8 cellular contexts compared by ENCODE assay signal in the genomic region with DNA sequence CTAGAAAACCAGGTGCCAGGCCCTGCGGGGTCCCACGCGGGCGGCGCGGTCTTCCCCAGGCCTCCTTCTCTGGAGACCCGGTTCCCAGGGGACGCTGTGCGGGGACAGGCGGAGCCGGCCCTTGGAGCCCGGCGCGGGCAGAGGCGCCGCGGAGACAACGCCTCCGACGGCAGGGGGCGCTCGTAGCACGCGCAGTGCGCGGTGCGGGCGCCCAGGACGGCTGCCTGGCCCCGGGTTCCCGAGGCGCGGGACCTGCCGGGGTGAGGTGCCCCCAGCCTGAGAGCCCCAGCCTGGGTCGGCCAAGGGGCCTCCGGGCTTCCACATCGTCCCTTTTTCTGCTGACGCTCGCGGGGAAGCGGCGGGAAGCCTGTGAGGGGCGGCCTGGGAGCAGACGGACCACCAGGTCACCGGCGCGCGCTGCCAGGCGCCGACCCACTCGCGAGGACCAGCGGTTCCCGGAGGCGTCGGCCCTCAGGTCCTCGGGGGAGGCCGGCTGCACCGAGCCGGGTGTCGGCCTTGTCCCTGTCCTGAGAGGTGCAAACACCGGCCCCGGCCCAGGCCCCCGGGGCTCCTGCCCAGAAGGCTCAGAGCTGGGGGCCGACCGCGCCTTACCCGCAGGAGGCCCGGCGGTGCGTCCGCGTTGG. TPM values are rescaled to one million over a fixed set of nuclear protein-coding genes. Genes with fewer than 3 reads are reported as not detected.
A peak's percentile ranks its signal among the peaks of the same experiment; 100 is the strongest.
DNase-seq lines count a peak whose midpoint lies in the region; ATAC-seq and TF ChIP-seq lines count a peak whose summit lies in the region.

No MANE protein-coding gene starts in this region.

- TF ChIP-seq CTCF in HL-60 (IDR thresholded peaks at IDR 0.05; ENCODE audit: insufficient read depth, low read length) (peak; percentile 60), SU-DHL-6 (IDR thresholded peaks at IDR 0.05; ENCODE audit: insufficient read depth, low read length, poor library complexity, severe bottlenecking) (peak; percentile 95)

- H3K36me3 ChIP-seq in SU-DHL-6 (ENCODE audit: low read length) (no peaks in the 10 kb centered on the region), rectal smooth muscle tissue (ENCODE audit: control insufficient read depth, insufficient read depth, low read length) (no peaks in the 10 kb centered on the region)

- intact Hi-C loops in left ventricle myocardium superior (cut with micrococcal nuclease): loop anchor here (5.0 kb wide), 1 partner anchor 593 kb away; no protein-coding TSS in a partner anchor

- peak overlapping the region; percentile 15 for H3K4me3 ChIP-seq in HL-60 (replicated peaks; ENCODE audit: insufficient read depth, low read length)
- no peak overlapping the region for H3K4me3 ChIP-seq in SU-DHL-6 (ENCODE audit: insufficient read depth, low read length, poor library complexity, severe bottlenecking)
- peak overlapping the region; percentile 54 for H3K4me3 ChIP-seq in rectal smooth muscle tissue (ENCODE audit: low read length)

- H3K9me3 ChIP-seq in SU-DHL-6 (ENCODE audit: insufficient read depth, low read length): no peaks in the 10 kb centered on the region

- no peak overlapping the region for H3K4me2 ChIP-seq in SU-DHL-6 (ENCODE audit: low read depth, low read length, poor library complexity, severe bottlenecking)

- no peaks in the 10 kb centered on the region for H3K9me2 ChIP-seq in SU-DHL-6 (replicated peaks; ENCODE audit: insufficient read depth, low read length)

- H3K79me2 ChIP-seq in SU-DHL-6 (ENCODE audit: insufficient read depth, low read length): no peaks in the 10 kb centered on the region

- no peaks in the 10 kb centered on the region for H4K20me1 ChIP-seq in SU-DHL-6 (ENCODE audit: low read depth, low read length)

- ATAC-seq in GM18502 (IDR thresholded peaks at IDR 0.05; ENCODE audit: poor library complexity, unreplicated experiment) (peak; percentile 70), left ventricle myocardium superior (peak; percentile 97), GM19452 (IDR thresholded peaks at IDR 0.05; ENCODE audit: unreplicated experiment) (no peak)

- no peak overlapping the region for H3K9ac ChIP-seq in SU-DHL-6 (ENCODE audit: low read length)
- H3K9ac ChIP-seq in rectal smooth muscle tissue (ENCODE audit: low read length): no peak overlapping the region

- peaks cover 92% of the 10 kb centered on the region for H3K27me3 ChIP-seq in HL-60 (ENCODE audit: insufficient read depth, poor library complexity, severe bottlenecking)
- H3K27me3 ChIP-seq in SU-DHL-6 (ENCODE audit: low read length): no peaks in the 10 kb centered on the region
- peaks cover 55% of the 10 kb centered on the region for H3K27me3 ChIP-seq in rectal smooth muscle tissue (ENCODE audit: control insufficient read depth, insufficient read depth, low read length)

- H2AFZ ChIP-seq in SU-DHL-6 (ENCODE audit: low read depth, low read length, severe bottlenecking): no peak overlapping the region

- H3K4me1 ChIP-seq in rectal smooth muscle tissue (ENCODE audit: control insufficient read depth, insufficient read depth, low read length): peaks cover 3% of the 10 kb centered on the region

- H3K27ac ChIP-seq in HL-60 (replicated peaks): no peak overlapping the region
- no peak overlapping the region for H3K27ac ChIP-seq in SU-DHL-6 (ENCODE audit: low read depth, low read length)
- H3K27ac ChIP-seq in rectal smooth muscle tissue (ENCODE audit: low read depth, low read length): no peak overlapping the region

- DNase-seq in 8988T (peak; percentile 99), HL-60 (ENCODE audit: low read depth in 1 of 2, low spot score in 1 of 2) (peak in 1 of 2 experiments; percentile 38), left ventricle myocardium superior (peak; percentile 85)
- peak; percentile 39 for DNase-seq in activated naive CD8-positive, alpha-beta T cell treated with anti-CD3 and anti-CD28 coated beads, Interleukin-2, amount 50 U/mL, for 16 hours (ENCODE audit: low read depth, low spot score)

- H3F3A ChIP-seq in SU-DHL-6 (ENCODE audit: insufficient read depth): no peaks in the 10 kb centered on the region

RNA-seq across cellular contexts. Expression of gene FOXC1, which starts 5.2 kb away (rescaled TPM):
- total RNA-seq in left ventricle myocardium superior: 2.7 TPM
